ENCODE assay signal across 12 cellular contexts in the genomic region with DNA sequence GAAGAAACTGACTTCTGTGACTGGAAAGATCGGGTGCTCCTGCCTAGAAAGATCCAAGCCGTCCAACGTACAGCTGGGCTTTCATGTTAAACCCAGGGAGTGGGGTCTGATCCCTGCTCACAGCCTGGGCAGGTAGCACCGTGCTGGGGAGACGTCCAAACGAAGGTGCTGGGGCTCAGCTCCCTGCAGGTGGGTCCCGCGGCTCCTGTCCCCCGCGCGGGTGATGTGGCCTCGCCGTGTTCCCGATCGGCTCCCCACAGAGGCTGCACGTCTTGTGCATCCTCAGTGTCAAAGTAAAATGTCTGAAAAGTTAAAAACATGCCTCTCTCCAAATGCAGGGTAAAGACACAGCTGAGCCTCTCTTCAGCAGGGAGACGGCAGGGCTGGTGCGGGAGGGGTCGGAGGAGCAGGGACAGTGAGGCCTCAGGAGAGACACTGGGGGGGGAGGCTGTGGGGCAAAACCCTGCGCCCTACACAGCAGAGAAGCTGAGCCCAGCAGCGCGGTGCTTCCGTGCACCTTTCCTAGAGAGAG. TPM values are rescaled to one million over a fixed set of nuclear protein-coding genes. Genes with fewer than 3 reads are reported as not detected.
A peak's percentile ranks its signal among the peaks of the same experiment; 100 is the strongest.
DNase-seq lines count a peak whose midpoint lies in the region; ATAC-seq and TF ChIP-seq lines count a peak whose summit lies in the region.
"Had no signal": no experiment of that assay in that cellular context is flagged by ENCODE, and none has a peak within 500 bp of the region (broad histone marks: within the 10 kb centered on the region; RNA-seq: fewer than 3 reads in every experiment).

No MANE protein-coding gene starts in this region.

- intact Hi-C loops in stomach (cut with DNase I; ENCODE audit: low total_unique reads), result loop anchor here (10.0 kb wide), 1 partner anchor 63 kb away; no protein-coding TSS in a partner anchor

- TF ChIP-seq EP300 in stomach (IDR thresholded peaks at IDR 0.05), result no peak

- peak overlapping the region; percentile 77 for H3K27ac Mint-ChIP-seq in mesothelial cell of epicardium

- H3K9ac ChIP-seq in adipocyte (ENCODE audit: low read length), result peak overlapping the region; percentile 88
- H3K9ac ChIP-seq: parathyroid adenoma had no signal

- 79 to 85% (median 82%) methylated on average over 20 to 23 of the region's 23 CpGs for WGBS in stomach, 5 donors

- H3K9me3 Mint-ChIP-seq in mesothelial cell of epicardium, result peaks cover 26% of the 10 kb centered on the region

- H3K4me1 Mint-ChIP-seq in mesothelial cell of epicardium, result peaks cover 12% of the 10 kb centered on the region

- H3K27me3 Mint-ChIP-seq in mesothelial cell of epicardium (ENCODE audit: low read depth), result peaks cover 2% of the 10 kb centered on the region

- ATAC-seq in GM21423 (IDR thresholded peaks at IDR 0.05; ENCODE audit: unreplicated experiment), result no peak
- ATAC-seq: left colon had no signal

- no peaks in the 10 kb centered on the region for H3K27me3 ChIP-seq in H7 (ENCODE audit: control insufficient read depth, insufficient read depth, low read length)
- no peaks in the 10 kb centered on the region for H3K27me3 ChIP-seq in adipocyte (replicated peaks; ENCODE audit: control insufficient read depth, insufficient read depth, low read length)
- H3K27me3 ChIP-seq in stomach, result peaks cover 0 to 39% (median 7%) of the 10 kb centered on the region in 3 donors

- no peak overlapping the region for H3K4me3 Mint-ChIP-seq in mesothelial cell of epicardium
- H3K4me3 Mint-ChIP-seq: CD4-positive, CD25-positive, alpha-beta regulatory T cell had no signal

- DNase-seq in H7 (peak; percentile 50), adipocyte (ENCODE audit: low read depth) (no peak), mesothelial cell of epicardium (ENCODE audit: low spot score in 2 of 2, unreplicated experiment in 2 of 2) (peak in 1 of 2 experiments; percentile 11), stomach (peak; percentile 20), nucleus accumbens (lab: John Stamatoyannopoulos, UW) (no peak), T-helper 2 cell (no peak), SK-N-DZ (ENCODE audit: low spot score) (no peak)
- DNase-seq: CD4-positive, CD25-positive, alpha-beta regulatory T cell; left colon; T1000 had no signal

- TF ChIP-seq CTCF in mesothelial cell of epicardium (IDR thresholded peaks at IDR 0.05; ENCODE audit: unreplicated experiment) (no peak), stomach (IDR thresholded peaks at IDR 0.05) (no peak)

- no peak for TF ChIP-seq POLR2A in stomach (IDR thresholded peaks at IDR 0.05)

- peak overlapping the region; percentile 76 to 95 (median 88) for H3K27ac ChIP-seq in stomach
- H3K27ac ChIP-seq: parathyroid adenoma had no signal

- H3K4me3 ChIP-seq in H7 (ENCODE audit: insufficient read depth, low read depth, low read length) (no peak overlapping the region), adipocyte (ENCODE audit: low read length) (no peak overlapping the region), stomach (no peak overlapping the region)

- H3K4me1 ChIP-seq in adipocyte (ENCODE audit: control insufficient read depth, insufficient read depth, low read length) (peaks cover 69% of the 10 kb centered on the region), stomach (peaks cover 11 to 42% (median 29%) of the 10 kb centered on the region in 4 donors)
- H3K4me1 ChIP-seq: parathyroid adenoma had no signal

- no peaks in the 10 kb centered on the region for H3K36me3 ChIP-seq in H7 (replicated peaks; ENCODE audit: control insufficient read depth, insufficient read depth, low read length)
- H3K36me3 ChIP-seq in adipocyte (ENCODE audit: control insufficient read depth, insufficient read depth, low read length, severe bottlenecking), result no peaks in the 10 kb centered on the region
- no peaks in the 10 kb centered on the region for H3K36me3 ChIP-seq in stomach

- peaks cover 3% of the 10 kb centered on the region for H3K9me3 ChIP-seq in adipocyte (ENCODE audit: control insufficient read depth, low read length)
- peaks cover 0 to 13% (median 4%) of the 10 kb centered on the region in 4 donors for H3K9me3 ChIP-seq in stomach

- H3K36me3 Mint-ChIP-seq in mesothelial cell of epicardium, result no peaks in the 10 kb centered on the region
- H3K36me3 Mint-ChIP-seq: CD4-positive, CD25-positive, alpha-beta regulatory T cell had no signal

RNA-seq across cellular contexts. Expression of a gene that starts 40.1 kb away (rescaled TPM):
- total RNA-seq in H7 (2014; rRNA removed; shearing (Covaris generic)), result 127 and 143 TPM in 2 replicates
- total RNA-seq in mesothelial cell of epicardium (846 to 986 TPM (median 933 TPM) in 3 replicates), stomach (1,000 to 10,000 TPM in 1 of 5 donors, 100 to 1,000 TPM in 4; 351 to 3,737 (median 491) TPM)
- polyA plus RNA-seq in stomach, result 100 to 1,000 TPM in 2 of 3 donors, 10 to 100 TPM in 1; 79.3 to 246 (median 113) TPM
- 11.0 and 15.4 TPM in 2 replicates for polyA plus RNA-seq in SK-N-DZ (2014; cell fraction: cytosol; rRNA removed)
- 88.2 and 111 TPM in 2 replicates for polyA plus RNA-seq in SK-N-DZ (2014; cell fraction: nucleus; rRNA removed)

Comparison
In these comparisons a context has a peak if more than half of its experiments do, and no peak if none do; other contexts are left out.
1. DNase-seq: peak in H7 (single experiment) and stomach (single experiment); none in adipocyte (single experiment), nucleus accumbens (0 of 56), T-helper 2 cell (0 of 5) and SK-N-DZ (single experiment).